ENCODE assay signal across 1 cellular context in genomic region chr2:219987830-219988229, GRCh38.
TF ChIP-seq lines count a peak whose summit lies in the region.

No MANE protein-coding gene starts in this region.

TF ChIP-seq in HepG2, 621 proteins besides CTCF, POLR2A, EP300 and RAD21 (continued from another document):
- TF ChIP-seq PBX3 (CRISPR knock-in tag; IDR thresholded peaks at IDR 0.05; ENCODE audit: borderline replicate concordance) = no peak
